ENCODE assay signal across 8 cellular contexts in the genomic region with DNA sequence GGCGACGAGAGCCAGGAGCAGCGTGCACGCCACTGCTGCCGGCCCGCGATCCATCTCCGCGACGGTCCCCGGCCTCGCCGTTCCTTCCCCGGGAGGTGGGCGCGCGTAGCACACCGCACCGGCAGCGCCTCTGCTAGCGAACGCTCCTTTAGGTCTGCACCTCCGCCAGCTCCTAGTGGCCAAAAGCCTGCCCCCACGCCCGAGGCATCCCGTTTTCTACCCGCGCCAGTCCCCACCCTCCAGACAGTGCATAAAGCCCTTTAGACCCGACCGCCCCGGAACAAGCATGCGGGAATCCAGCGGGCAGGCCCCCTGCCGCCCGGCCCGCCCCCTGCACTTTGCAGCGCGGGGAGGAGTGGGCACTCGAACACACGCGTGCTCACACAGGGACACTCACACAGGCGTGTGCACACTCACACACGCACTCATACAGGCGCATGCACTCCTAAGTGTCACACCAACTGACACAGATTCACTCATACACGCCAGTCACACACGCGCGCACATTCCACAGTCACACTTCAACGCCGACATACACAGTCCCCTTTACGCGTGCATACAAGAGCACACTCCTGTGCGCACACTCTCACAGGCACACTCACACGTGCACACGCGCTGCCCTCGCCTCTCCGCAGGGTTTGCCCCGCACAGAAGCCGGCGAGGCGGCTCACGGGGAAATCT. TPM values are rescaled to one million over a fixed set of nuclear protein-coding genes. Genes with fewer than 3 reads are reported as not detected.
DNase-seq lines count a peak whose midpoint lies in the region; ATAC-seq and TF ChIP-seq lines count a peak whose summit lies in the region.

A gene (minus strand): TSS at position 189 of the 681 bp plus-strand sequence. CDS start 135 bp downstream, at position 54.

- TF ChIP-seq CTCF in chondrocyte (IDR thresholded peaks at IDR 0.05): peak; percentile 21
- no peak for TF ChIP-seq CTCF in right lobe of liver (IDR thresholded peaks at IDR 0.05)

- TF ChIP-seq POLR2A in right lobe of liver (IDR thresholded peaks at IDR 0.05): no peak

- peaks cover 0 to 25% (median 7%) of the 10 kb centered on the region in 4 donors for H3K4me1 ChIP-seq in right lobe of liver

- intact Hi-C loops in right lobe of liver (cut with DNase I): no loop called here

- H3K27me3 Mint-ChIP-seq in chondrocyte (ENCODE audit: low read depth): peaks cover 50% of the 10 kb centered on the region

- H3K4me3 Mint-ChIP-seq in chondrocyte (ENCODE audit: unreplicated experiment): peak within 1 kb of the TSS; percentile 70

- no peaks in the 10 kb centered on the region for H3K27me3 ChIP-seq in right lobe of liver

- H3K27ac Mint-ChIP-seq in chondrocyte (ENCODE audit: unreplicated experiment): no peak within 1 kb of the TSS

- H3K36me3 ChIP-seq in SK-N-MC (ENCODE audit: insufficient read depth, low read length): no peaks in the 10 kb centered on the region
- H3K36me3 ChIP-seq in right lobe of liver: no peaks in the 10 kb centered on the region

- peaks cover 41% of the 10 kb centered on the region for H3K4me1 Mint-ChIP-seq in chondrocyte (ENCODE audit: low read depth)

- H3K36me3 Mint-ChIP-seq in chondrocyte (ENCODE audit: low read depth): no peaks in the 10 kb centered on the region

- H3K4me3 ChIP-seq in GM08714 (ENCODE audit: low read length) (peak within 1 kb of the TSS; percentile 72; the same call in 1 of the 2 replicates), SK-N-MC (peak within 1 kb of the TSS; percentile 69), right lobe of liver (peak within 1 kb of the TSS; percentile 55 to 58 (median 57))

- H3K9me3 Mint-ChIP-seq in chondrocyte (ENCODE audit: low read depth): no peaks in the 10 kb centered on the region

- peak; percentile 7 to 53 (median 40) for ATAC-seq in right lobe of liver
- ATAC-seq in GM21786 (IDR thresholded peaks at IDR 0.05; ENCODE audit: unreplicated experiment): no peak

- no peaks in the 10 kb centered on the region for H3K9me3 ChIP-seq in SK-N-MC (ENCODE audit: low read depth, low read length)
- H3K9me3 ChIP-seq in right lobe of liver: no peaks in the 10 kb centered on the region

- DNase-seq in SK-N-MC (ENCODE audit: low read depth, low spot score): no peak
- DNase-seq in chondrocyte (ENCODE audit: low spot score): no peak
- peak; percentile 61 to 65 (median 63) for DNase-seq in right lobe of liver
- peak in 2 of 3 experiments; percentile 1 to 10 for DNase-seq in stimulated activated CD4-positive, alpha-beta T cell treated with anti-CD3 and anti-CD28 coated beads, TNF-alpha, amount 100 ng/mL, for 4 hours (ENCODE audit: low read depth in 3 of 3)
- DNase-seq in OCI-M1 (lab: John Stamatoyannopoulos, UW): no peak
- DNase-seq in SIG-M5 treated with dmso at 0.1 percent for 504 hours (lab: John Stamatoyannopoulos, UW; ENCODE audit: unreplicated experiment): no peak

- H3K27ac ChIP-seq in SK-N-MC: no peak within 1 kb of the TSS
- H3K27ac ChIP-seq in right lobe of liver: no peak within 1 kb of the TSS

- H3K9ac ChIP-seq in SK-N-MC (ENCODE audit: insufficient read length): no peak within 1 kb of the TSS

- whole genome bisulfite sequencing in right lobe of liver (ENCODE audit: insufficient coverage, low coverage, low lambda C conversion rate, missing lambda C conversion rate): 0% methylated on average over 25 of the region's 63 CpGs

RNA-seq across cellular contexts. Expression of the gene that starts here (rescaled TPM):
- not detected in 3 replicates for total RNA-seq in chondrocyte
- 1 to 10 TPM in 3 of 6 experiments, under 1 TPM in 3; 0.51 to 4.4 (median 1.0) TPM for total RNA-seq in right lobe of liver

Comparison
In these comparisons a context has a peak if more than half of its experiments do, and no peak if none do; other contexts are left out.
1. DNase-seq: peak in right lobe of liver (3 of 3) and stimulated activated CD4-positive, alpha-beta T cell treated with anti-CD3 and anti-CD28 coated beads, TNF-alpha, amount 100 ng/mL, for 4 hours (2 of 3); none in SK-N-MC (single experiment), chondrocyte (single experiment), OCI-M1 (single experiment) and SIG-M5 treated with dmso at 0.1 percent for 504 hours (single experiment).
2. Peak in every context shown above with its lines, with median percentiles within 50 percentile points of each other: H3K4me3 ChIP-seq.